Comparison of ENCODE assay signal across 8 cellular contexts in genomic region chr3:13548696-13549512, GRCh38. TPM values are rescaled to one million over a fixed set of nuclear protein-coding genes. Genes with fewer than 3 reads are reported as not detected.
DNase-seq lines count a peak whose midpoint lies in the region; ATAC-seq and TF ChIP-seq lines count a peak whose summit lies in the region.

TSS of gene FBLN2 (plus strand) at chr3:13549125. CDS start at chr3:13570356, 21,231 bp downstream.

- no peak within 1 kb of the TSS for H2BK5ac ChIP-seq in IMR-90 (ENCODE audit: low read depth, low read length, poor library complexity, severe bottlenecking)

- H3K79me1 ChIP-seq in IMR-90 (ENCODE audit: low read depth in 1 of 2, low read length in 2 of 2) = no peaks in the 10 kb centered on the region

- H3K9me1 ChIP-seq in IMR-90 (ENCODE audit: insufficient read depth, low read length) = peaks cover 12% of the 10 kb centered on the region

- 9% methylated on average over 36 of the region's 103 CpGs; no CpG with 5 or more reads in 1 of the 2 experiments for WGBS in IMR-90 (ENCODE audit: extremely low coverage in 2 of 2, insufficient read length in 1 of 2), 2 experiments
- WGBS in testis, 2 donors = 2 to 60% methylated on average over 1 to 34 of the region's 103 CpGs

- H3K9ac ChIP-seq in IMR-90 (ENCODE audit: low read depth, low read length) = no peak within 1 kb of the TSS

- in situ Hi-C loops in IMR-90 (cut with MboI; ENCODE audit: low sequenced_read_pairs) = no loop called here

- intact Hi-C loops in IMR-90 (cut with micrococcal nuclease) = no loop called here
- intact Hi-C loops in testis (cut with DNase I; ENCODE audit: low total_unique reads) = no loop called here

- no peaks in the 10 kb centered on the region for H3K9me3 ChIP-seq in IMR-90 (ENCODE audit: control insufficient read depth, insufficient read depth, low read length)
- H3K9me3 ChIP-seq in testis = no peaks in the 10 kb centered on the region

- ATAC-seq in IMR-90 (ENCODE audit: low read depth) = peak; percentile 92

- peak within 1 kb of the TSS; percentile 47; the same call in 1 of the 2 replicates for H2BK120ac ChIP-seq in IMR-90 (ENCODE audit: low read depth, low read length)

- H3K4me1 ChIP-seq in IMR-90 (ENCODE audit: control insufficient read depth, insufficient read depth, low read length) (peaks cover 14% of the 10 kb centered on the region), testis (peaks cover 44% of the 10 kb centered on the region)

- peak within 1 kb of the TSS; percentile 44 for H3K4me2 ChIP-seq in IMR-90 (ENCODE audit: low read depth, low read length)

- TF ChIP-seq CTCF in AG09309 (IDR thresholded peaks at IDR 0.05; ENCODE audit: control insufficient read depth, insufficient read depth, low read depth, low read length, missing control alignments) = no peak
- TF ChIP-seq CTCF in IMR-90 (conservative IDR thresholded peaks at IDR 0.05; ENCODE audit: low read depth, low read length) = no peak
- TF ChIP-seq CTCF in cardiac fibroblast (IDR thresholded peaks at IDR 0.05; ENCODE audit: low read depth, low read length) = no peak
- no peak for TF ChIP-seq CTCF in testis (IDR thresholded peaks at IDR 0.05)

- DNase-seq in AG09309 (ENCODE audit: low read depth) (no peak), IMR-90 (no peak), cardiac fibroblast (ENCODE audit: low read depth in 2 of 2) (peak in 1 of 2 donors; percentile 74), left kidney (ENCODE audit: low read depth, low spot score) (peak; percentile 86), testis (peak; percentile 73), T-helper 9 cell (no peak), SIG-M5 treated with dmso at 0.1 percent for 504 hours (lab: John Stamatoyannopoulos, UW; ENCODE audit: unreplicated experiment) (no peak), NK-92 (lab: John Stamatoyannopoulos, UW; ENCODE audit: unreplicated experiment) (no peak)

- peak within 1 kb of the TSS; percentile 64 for H3K4ac ChIP-seq in IMR-90 (ENCODE audit: low read depth, low read length)

- TF ChIP-seq POLR2A in IMR-90 (IDR thresholded peaks at IDR 0.05; ENCODE audit: low read depth, low read length) (no peak), testis (IDR thresholded peaks at IDR 0.05) (no peak)

- peak within 1 kb of the TSS; percentile 21; the same call in 1 of the 2 replicates for H4K91ac ChIP-seq in IMR-90 (ENCODE audit: insufficient read depth, low read depth, low read length)

- CTCF ChIA-PET in IMR-90 (lab: Yijun Ruan, JAX) = no interaction called here

- H2BK20ac ChIP-seq in IMR-90 (ENCODE audit: low read depth, low read length) = no peak within 1 kb of the TSS

- TF ChIP-seq RAD21 in IMR-90 (IDR thresholded peaks at IDR 0.05; ENCODE audit: low read length) = no peak

- H3K23ac ChIP-seq in IMR-90 (ENCODE audit: low read depth, low read length) = peak within 1 kb of the TSS; percentile 45; the same call in 1 of the 2 replicates

- dilution Hi-C loops in IMR-90 (cut with HindIII; ENCODE audit: low sequenced_read_pairs, unreplicated experiment) = no loop called here

- H3K36me3 ChIP-seq in IMR-90 (ENCODE audit: control insufficient read depth, insufficient read depth, low read length) (no peaks in the 10 kb centered on the region), testis (ENCODE audit: low read depth, missing control alignments) (no peaks in the 10 kb centered on the region)

- H2BK15ac ChIP-seq in IMR-90 (ENCODE audit: low read depth, low read length) = no peak within 1 kb of the TSS; the same call in 2 of the 3 replicates

- peak within 1 kb of the TSS; percentile 13; the same call in 1 of the 2 replicates for H3K18ac ChIP-seq in IMR-90 (ENCODE audit: low read depth, low read length)

- H3K27me3 ChIP-seq in IMR-90 (ENCODE audit: control insufficient read depth, insufficient read depth, low read length) (no peaks in the 10 kb centered on the region; the same call in 1 of the 2 replicates), testis (no peaks in the 10 kb centered on the region)

- H2AFZ ChIP-seq in IMR-90 (replicated peaks; ENCODE audit: low read length, poor library complexity) = peak within 1 kb of the TSS; percentile 87

- POLR2A ChIA-PET in IMR-90 (lab: Charles Lee; ENCODE audit: unreplicated experiment) = no interaction called here

- H3K4me3 ChIP-seq in AG09309 (ENCODE audit: control insufficient read depth, low read depth, low read length) = peak within 1 kb of the TSS; percentile 37
- peak within 1 kb of the TSS; percentile 53 for H3K4me3 ChIP-seq in IMR-90 (ENCODE audit: insufficient read depth, low read depth, low read length)
- H3K4me3 ChIP-seq in cardiac fibroblast (replicated peaks in 1 of 2; ENCODE audit: low read depth in 2 of 2, low read length in 2 of 2) = peak within 1 kb of the TSS; percentile 24 to 43
- peak within 1 kb of the TSS; percentile 59 to 63 for H3K4me3 ChIP-seq in testis

- H4K8ac ChIP-seq in IMR-90 (ENCODE audit: low read depth in 2 of 2, low read length in 2 of 2) = peak within 1 kb of the TSS in 1 of 2 experiments; percentile 60; a peak in 1 of 4 replicates

- peak within 1 kb of the TSS; percentile 67 for H2AK9ac ChIP-seq in IMR-90 (replicated peaks; ENCODE audit: low read depth, low read length, poor library complexity)

- H4K5ac ChIP-seq in IMR-90 (ENCODE audit: low read depth, low read length) = peak within 1 kb of the TSS; percentile 12; the same call in 1 of the 2 replicates

- 0 out of 2 replicates have a peak within 1 kb of the TSS, but pooled peaks have one; percentile 26 for H3K14ac ChIP-seq in IMR-90 (replicated peaks; ENCODE audit: low read depth, low read length)

- H2AK5ac ChIP-seq in IMR-90 (ENCODE audit: low read depth, low read length) = peak within 1 kb of the TSS; percentile 51; the same call in 1 of the 2 replicates

- no peaks in the 10 kb centered on the region for H4K20me1 ChIP-seq in IMR-90 (ENCODE audit: insufficient read depth, low read length)

- no peak within 1 kb of the TSS for H3K27ac ChIP-seq in IMR-90 (ENCODE audit: insufficient read depth, low read length)
- peak within 1 kb of the TSS; percentile 37 to 83 for H3K27ac ChIP-seq in testis

- no TSS peak for BruUV-seq in IMR-90 (replicated peaks; lab: Mats Ljungman, UMichigan)

- no peak within 1 kb of the TSS for H3K56ac ChIP-seq in IMR-90 (ENCODE audit: extremely low read depth, insufficient read depth, low read length)

TF ChIP-seq in IMR-90, 13 proteins besides CTCF, POLR2A, EP300 and RAD21:
- TF ChIP-seq NFE2L2 (IDR thresholded peaks at IDR 0.05; ENCODE audit: low read depth, low read length) (no peak), MAZ (IDR thresholded peaks at IDR 0.05; ENCODE audit: borderline replicate concordance, low read depth, low read length) (peak; percentile 71; the same call in 1 of the 2 replicates)

RNA-seq across cellular contexts. Expression of gene FBLN2, which starts in this region (rescaled TPM):
- total RNA-seq in IMR-90 (2012; rRNA removed) = 10.8 and 11.8 TPM in 2 replicates
- polyA plus RNA-seq in IMR-90 (2012; rRNA removed) = 60.8 and 66.9 TPM in 2 replicates
- polyA plus RNA-seq in IMR-90 (2012; cell fraction: cytosol; rRNA removed) = 38.9 and 94.5 TPM in 2 replicates
- polyA plus RNA-seq in IMR-90 (2012; cell fraction: nucleus; rRNA removed; ENCODE audit: low replicate concordance) = 27.1 and 60.4 TPM in 2 replicates
- 100 to 1,000 TPM; 248 to 334 TPM for total RNA-seq in testis
- 172 TPM for polyA plus RNA-seq in testis (ENCODE audit: insufficient read depth, low read depth, low replicate concordance)

Comparison
In these comparisons a context has a peak if more than half of its experiments do, and no peak if none do; other contexts are left out.
1. RNA of gene FBLN2 (total RNA-seq): 248 to 334 TPM in testis; 10.8 to 11.8 TPM in IMR-90; every median in the first group is over 10 times any median in the second.
2. DNase-seq: peak in left kidney (single experiment) and testis (single experiment); none in AG09309 (single experiment), IMR-90 (single experiment), T-helper 9 cell (single experiment), SIG-M5 treated with dmso at 0.1 percent for 504 hours (single experiment) and NK-92 (single experiment).
3. Peak in every context shown above with its lines, with median percentiles within 50 percentile points of each other: H3K4me3 ChIP-seq.